ENCODE assay signal across 10 cellular contexts in the genomic region with DNA sequence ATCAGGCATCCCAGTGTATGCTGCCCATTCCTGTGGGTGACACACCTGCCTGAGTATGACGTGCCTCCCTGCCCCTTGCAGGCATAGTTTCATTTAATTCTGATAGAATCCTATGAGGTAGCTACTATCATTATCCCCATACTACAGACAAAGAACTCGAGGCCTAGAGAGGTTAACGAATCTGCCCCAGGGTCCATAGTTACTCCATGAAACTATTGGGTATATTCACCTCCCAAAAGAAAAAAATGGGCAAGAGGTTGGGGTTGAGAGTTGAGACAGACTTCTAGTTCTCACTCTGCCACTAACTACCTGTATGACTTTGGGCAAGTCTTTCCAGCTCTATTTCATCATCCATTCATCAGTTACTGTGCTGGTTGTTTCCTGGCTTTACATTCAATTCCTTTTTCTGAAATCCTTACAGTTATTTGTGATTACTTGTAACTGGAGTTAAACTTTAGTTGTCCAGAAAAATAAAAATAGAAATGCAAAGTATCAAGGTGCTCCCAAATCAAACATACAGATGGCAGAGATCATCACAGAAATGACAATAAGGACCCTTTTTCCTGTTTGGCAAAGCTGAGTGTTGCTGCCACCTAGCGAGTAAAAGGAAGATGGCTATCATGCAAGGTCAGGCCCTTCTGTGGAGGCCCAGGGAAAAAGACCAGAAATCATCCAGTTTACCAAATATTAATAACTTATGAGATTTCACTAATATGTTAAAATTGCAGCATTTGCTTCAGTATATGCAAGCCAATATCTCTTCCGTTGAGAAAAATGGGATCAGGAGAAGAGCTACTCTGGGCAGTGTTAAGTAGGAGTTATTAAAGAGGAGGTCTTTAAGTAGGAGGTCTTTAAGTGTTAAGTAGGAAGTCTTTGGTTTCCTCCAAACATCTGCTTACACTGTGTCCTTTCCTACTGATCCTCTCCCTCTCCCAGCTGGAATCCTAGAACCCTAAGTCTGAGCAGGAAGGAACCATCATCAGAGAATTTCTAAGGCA. TPM values are rescaled to one million over a fixed set of nuclear protein-coding genes. Genes with fewer than 3 reads are reported as not detected.
DNase-seq lines count a peak whose midpoint lies in the region; ATAC-seq and TF ChIP-seq lines count a peak whose summit lies in the region.
"Had no signal": no experiment of that assay in that cellular context is flagged by ENCODE, and none has a peak within 500 bp of the region (broad histone marks: within the 10 kb centered on the region; RNA-seq: fewer than 3 reads in every experiment).

No MANE protein-coding gene starts in this region.

- no peaks in the 10 kb centered on the region for H3K36me3 Mint-ChIP-seq in activated CD8-positive, alpha-beta T cell treated with anti-CD3 and anti-CD28 coated beads for 36 hours (ENCODE audit: low read depth)

- H3K9me3 Mint-ChIP-seq in activated CD8-positive, alpha-beta T cell treated with anti-CD3 and anti-CD28 coated beads for 36 hours: no peaks in the 10 kb centered on the region
- H3K9me3 Mint-ChIP-seq: dendritic cell treated with granulocyte-macrophage colony-stimulating factor and Interleukin-4, amounts not matched to agents 40 ng/mL and 50 ng/mL, for 4 days had no signal

- H3K9me3 ChIP-seq in HEK293 (ENCODE audit: control insufficient read depth, insufficient read depth, low read depth, low read length): no peaks in the 10 kb centered on the region
- H3K9me3 ChIP-seq: BLaER1 had no signal

- H3K4me1 Mint-ChIP-seq in activated CD8-positive, alpha-beta T cell treated with anti-CD3 and anti-CD28 coated beads for 36 hours (ENCODE audit: low read depth): peaks cover 3% of the 10 kb centered on the region

- no peaks in the 10 kb centered on the region for H3K27me3 Mint-ChIP-seq in activated CD8-positive, alpha-beta T cell treated with anti-CD3 and anti-CD28 coated beads for 36 hours
- H3K27me3 Mint-ChIP-seq: dendritic cell treated with granulocyte-macrophage colony-stimulating factor and Interleukin-4, amounts not matched to agents 40 ng/mL and 50 ng/mL, for 4 days had no signal

- ATAC-seq in activated CD8-positive, alpha-beta T cell treated with anti-CD3 and anti-CD28 coated beads for 36 hours: peak; percentile 61

- H3K4me3 ChIP-seq in HEK293 (ENCODE audit: low read depth, low read length): no peak overlapping the region
- no peak overlapping the region for H3K4me3 ChIP-seq in epithelial cell of proximal tubule (ENCODE audit: low read depth, low read length)
- H3K4me3 ChIP-seq: BLaER1 had no signal

- POLR2A ChIA-PET in HEK293 (lab: Yijun Ruan, JAX): no interaction called here
- POLR2A ChIA-PET in activated CD8-positive, alpha-beta T cell treated with anti-CD3 and anti-CD28 coated beads for 36 hours (lab: Charles Lee): interaction anchor here (0.9 kb wide), 1 partner anchor 11 kb away, joined by 3 read pairs; no protein-coding TSS in a partner anchor

- H3K36me3 ChIP-seq in HEK293 (ENCODE audit: control insufficient read depth in 2 of 2, insufficient read depth in 1 of 2, low read length in 2 of 2): no peaks in the 10 kb centered on the region
- H3K36me3 ChIP-seq: BLaER1 had no signal

- TF ChIP-seq CTCF in HEK293 (tag by site-specific recombination; IDR thresholded peaks at IDR 0.05) (peak; percentile 53; the same call in 1 of the 2 replicates), epithelial cell of proximal tubule (conservative IDR thresholded peaks at IDR 0.05; ENCODE audit: low read depth, low read length) (peak; percentile 69)
- TF ChIP-seq CTCF in activated CD8-positive, alpha-beta T cell treated with anti-CD3 and anti-CD28 coated beads for 36 hours (IDR thresholded peaks at IDR 0.05): peak; percentile 71

- H3K27ac Mint-ChIP-seq in activated CD8-positive, alpha-beta T cell treated with anti-CD3 and anti-CD28 coated beads for 36 hours: no peak overlapping the region
- H3K27ac Mint-ChIP-seq: dendritic cell treated with granulocyte-macrophage colony-stimulating factor and Interleukin-4, amounts not matched to agents 40 ng/mL and 50 ng/mL, for 4 days had no signal

- no peak overlapping the region for H3K27ac ChIP-seq in HEK293 (ENCODE audit: extremely low read depth, low read depth, low read length)
- H3K27ac ChIP-seq: BLaER1 had no signal

- 0 out of 2 replicates have a peak, but pooled peaks cover 3% of the 10 kb centered on the region for H3K4me1 ChIP-seq in HEK293 (ENCODE audit: control insufficient read depth, insufficient read depth, low read length)

- intact Hi-C loops in activated CD8-positive, alpha-beta T cell treated with anti-CD3 and anti-CD28 coated beads for 36 hours (cut with micrococcal nuclease): no loop called here

- H3K4me3 Mint-ChIP-seq in activated CD8-positive, alpha-beta T cell treated with anti-CD3 and anti-CD28 coated beads for 36 hours: no peak overlapping the region
- H3K4me3 Mint-ChIP-seq: dendritic cell treated with granulocyte-macrophage colony-stimulating factor and Interleukin-4, amounts not matched to agents 40 ng/mL and 50 ng/mL, for 4 days had no signal

- CTCF ChIA-PET in HEK293 (lab: Yijun Ruan, JAX): interaction anchor here (0.6 to 4.3 kb wide), 41 partner anchors 8 to 720 kb away, joined by 3 to 96 read pairs (median 4); partner anchors contain the start of gene MMGT1
- CTCF ChIA-PET in activated CD8-positive, alpha-beta T cell treated with anti-CD3 and anti-CD28 coated beads for 36 hours (lab: Charles Lee): interaction anchor here (0.6 to 3.4 kb wide), 21 partner anchors 10 to 308 kb away, joined by 3 to 26 read pairs (median 3); partner anchors contain the start of gene MAP7D3

- DNase-seq in DMS153 treated with DMSO at 0.1 percent for 48 hours (lab: John Stamatoyannopoulos, UW; ENCODE audit: unreplicated experiment) (peak; percentile 29), DMS153 (lab: John Stamatoyannopoulos, UW) (no peak), NCI-H524 (lab: John Stamatoyannopoulos, UW) (peak; percentile 38 to 63), epithelial cell of proximal tubule (ENCODE audit: low read depth) (no peak), nucleus accumbens (lab: John Stamatoyannopoulos, UW) (peak in 29 of 56 donors; percentile 0 to 46 (median 2)), DMS114 treated with DMSO at 0.1 percent for 48 hours (lab: John Stamatoyannopoulos, UW; ENCODE audit: unreplicated experiment) (no peak)
- peak; percentile 64 for DNase-seq in activated CD8-positive, alpha-beta T cell treated with anti-CD3 and anti-CD28 coated beads for 36 hours

TF ChIP-seq in HEK293, 187 proteins besides CTCF, POLR2A, EP300 and RAD21 (continues in another document):
- TF ChIP-seq ZNF785 (tag by site-specific recombination; IDR thresholded peaks at IDR 0.05) (no peak), ZNF148 (tag by site-specific recombination; IDR thresholded peaks at IDR 0.05; ENCODE audit: borderline replicate concordance) (no peak), ZNF2 (tag by site-specific recombination; IDR thresholded peaks at IDR 0.05) (0 out of 2 replicates have a peak, but pooled peaks have one; percentile 38), ZNF837 (tag by site-specific recombination; IDR thresholded peaks at IDR 0.05) (no peak), ZNF140 (tag by site-specific recombination; IDR thresholded peaks at IDR 0.05) (no peak), ZNF335 (tag by site-specific recombination; conservative IDR thresholded peaks at IDR 0.05) (peak; percentile 52; the same call in 1 of the 2 replicates), SCRT2 (tag by site-specific recombination; IDR thresholded peaks at IDR 0.05) (0 out of 2 replicates have a peak, but pooled peaks have one; percentile 30), ZEB2 (tag by site-specific recombination; IDR thresholded peaks at IDR 0.05) (peak; percentile 47; the same call in 1 of the 2 replicates), ZNF654 (tag by site-specific recombination; IDR thresholded peaks at IDR 0.05; ENCODE audit: low read depth) (peak; percentile 98)

RNA-seq across cellular contexts. Expression of gene MAP7D3, which starts 17.1 kb away (rescaled TPM):
- total RNA-seq in activated CD8-positive, alpha-beta T cell treated with anti-CD3 and anti-CD28 coated beads for 36 hours: 10 to 100 TPM; 13.4 to 14.2 TPM
- total RNA-seq in epithelial cell of proximal tubule: 10.9 and 18.6 TPM in 2 replicates

RNA-seq across cellular contexts. Expression of gene ADGRG4, which starts 32.4 kb away (rescaled TPM):
- total RNA-seq in activated CD8-positive, alpha-beta T cell treated with anti-CD3 and anti-CD28 coated beads for 36 hours: not detected
- not detected in 2 replicates for total RNA-seq in epithelial cell of proximal tubule

Comparison
In these comparisons a context has a peak if more than half of its experiments do, and no peak if none do; other contexts are left out.
1. DNase-seq: peak in DMS153 treated with DMSO at 0.1 percent for 48 hours (single experiment), NCI-H524 (2 of 2), activated CD8-positive, alpha-beta T cell treated with anti-CD3 and anti-CD28 coated beads for 36 hours (single experiment) and nucleus accumbens (29 of 56); none in DMS153 (single experiment), epithelial cell of proximal tubule (single experiment) and DMS114 treated with DMSO at 0.1 percent for 48 hours (single experiment).
2. Peak in every context shown above with its lines, with median percentiles within 50 percentile points of each other: CTCF ChIP-seq.